Comparison of ENCODE assay signal across 18 cellular contexts in genomic region chr1:66381626-66382275, GRCh38.
DNase-seq lines count a peak whose midpoint lies in the region; ATAC-seq and TF ChIP-seq lines count a peak whose summit lies in the region.
"Had no signal": no experiment of that assay in that cellular context is flagged by ENCODE, and none has a peak within 500 bp of the region (broad histone marks: within the 10 kb centered on the region; RNA-seq: fewer than 3 reads in every experiment).

No MANE protein-coding gene starts in this region.

- H3K9me1 ChIP-seq in IMR-90 (ENCODE audit: insufficient read depth, low read length), result no peaks in the 10 kb centered on the region

- DNase-seq in D341Med (ENCODE audit: low spot score) (peak; percentile 68), IMR-90 (no peak), naive B cell (no peak), G401 (ENCODE audit: low spot score) (no peak)
- DNase-seq: activated CD4-positive, alpha-beta T cell treated with anti-CD3 and anti-CD28 coated beads for 36 hours; activated naive CD8-positive, alpha-beta T cell treated with anti-CD3 and anti-CD28 coated beads for 36 hours; dorsolateral prefrontal cortex; left cardiac atrium; naive thymus-derived CD4-positive, alpha-beta T cell; NCI-H1105; NCI-H2081; NCI-H526; small intestine; stimulated activated naive CD4-positive, alpha-beta T cell had no signal

- no peak overlapping the region for H2BK15ac ChIP-seq in IMR-90 (ENCODE audit: low read depth, low read length)

- H3K27ac Mint-ChIP-seq in naive B cell, result peak overlapping the region; percentile 45 to 99 (median 98)
- H3K27ac Mint-ChIP-seq: activated CD4-positive, alpha-beta T cell treated with anti-CD3 and anti-CD28 coated beads for 36 hours; activated naive CD8-positive, alpha-beta T cell treated with anti-CD3 and anti-CD28 coated beads for 36 hours had no signal

- H3K4me2 ChIP-seq in IMR-90 (ENCODE audit: low read depth, low read length) (no peak overlapping the region), SU-DHL-6 (ENCODE audit: low read depth, low read length, poor library complexity, severe bottlenecking) (peak overlapping the region; percentile 41)

- in situ Hi-C loops in IMR-90 (cut with MboI; ENCODE audit: low sequenced_read_pairs), result no loop called here
- in situ Hi-C loops in G401 (cut with HindIII; ENCODE audit: low sequenced_read_pairs), result no loop called here

- H3K27ac ChIP-seq in IMR-90 (ENCODE audit: insufficient read depth, low read length) (no peak overlapping the region), SU-DHL-6 (ENCODE audit: low read depth, low read length) (no peak overlapping the region)
- H3K27ac ChIP-seq: dorsolateral prefrontal cortex had no signal

- no peaks in the 10 kb centered on the region for H3F3A ChIP-seq in SU-DHL-6 (ENCODE audit: insufficient read depth)

- no peak overlapping the region for H3K4ac ChIP-seq in IMR-90 (ENCODE audit: low read depth, low read length)

- H3K4me3 Mint-ChIP-seq in naive B cell, result peak overlapping the region in 6 of 8 donors; percentile 25 to 77 (median 50)
- H3K4me3 Mint-ChIP-seq: activated CD4-positive, alpha-beta T cell treated with anti-CD3 and anti-CD28 coated beads for 36 hours; activated naive CD8-positive, alpha-beta T cell treated with anti-CD3 and anti-CD28 coated beads for 36 hours; central memory CD8-positive, alpha-beta T cell had no signal

- H3K56ac ChIP-seq in IMR-90 (ENCODE audit: extremely low read depth, insufficient read depth, low read length), result no peak overlapping the region

- H3K79me2 ChIP-seq in SU-DHL-6 (ENCODE audit: insufficient read depth, low read length), result no peaks in the 10 kb centered on the region

- TF ChIP-seq CTCF in IMR-90 (conservative IDR thresholded peaks at IDR 0.05; ENCODE audit: low read depth, low read length) (no peak), SU-DHL-6 (IDR thresholded peaks at IDR 0.05; ENCODE audit: insufficient read depth, low read length, poor library complexity, severe bottlenecking) (no peak)

- TF ChIP-seq POLR2A in IMR-90 (IDR thresholded peaks at IDR 0.05; ENCODE audit: low read depth, low read length), result no peak

- H3K9me3 ChIP-seq in IMR-90 (ENCODE audit: control insufficient read depth, insufficient read depth, low read length), result peaks cover 5% of the 10 kb centered on the region; the same call in 1 of the 2 replicates
- peaks cover 19% of the 10 kb centered on the region; the same call in 1 of the 2 replicates for H3K9me3 ChIP-seq in SU-DHL-6 (ENCODE audit: insufficient read depth, low read length)

- no peak overlapping the region for H4K5ac ChIP-seq in IMR-90 (ENCODE audit: low read depth, low read length)

- H4K91ac ChIP-seq in IMR-90 (ENCODE audit: insufficient read depth, low read depth, low read length), result no peak overlapping the region

- H3K18ac ChIP-seq in IMR-90 (ENCODE audit: low read depth, low read length), result no peak overlapping the region

- H4K20me1 ChIP-seq in IMR-90 (ENCODE audit: insufficient read depth, low read length), result no peaks in the 10 kb centered on the region
- no peaks in the 10 kb centered on the region for H4K20me1 ChIP-seq in SU-DHL-6 (ENCODE audit: low read depth, low read length)

- no peak overlapping the region for H3K9ac ChIP-seq in IMR-90 (ENCODE audit: low read depth, low read length)
- no peak overlapping the region for H3K9ac ChIP-seq in SU-DHL-6 (ENCODE audit: low read length)

- no peak overlapping the region for H2BK120ac ChIP-seq in IMR-90 (ENCODE audit: low read depth, low read length)

- H3K9me3 Mint-ChIP-seq in naive B cell, result peaks cover 0 to 13% (median 8%) of the 10 kb centered on the region in 7 donors

- dilution Hi-C loops in IMR-90 (cut with HindIII; ENCODE audit: low sequenced_read_pairs, unreplicated experiment), result no loop called here

- H3K36me3 Mint-ChIP-seq in naive B cell, result peaks cover 0 to 10% of the 10 kb centered on the region in 2 donors

- H2AK5ac ChIP-seq in IMR-90 (ENCODE audit: low read depth, low read length), result peak overlapping the region; percentile 39; the same call in 1 of the 2 replicates

- no TSS peak for BruUV-seq in IMR-90 (replicated peaks; lab: Mats Ljungman, UMichigan)

- H3K36me3 ChIP-seq in IMR-90 (ENCODE audit: control insufficient read depth, insufficient read depth, low read length), result no peaks in the 10 kb centered on the region
- no peaks in the 10 kb centered on the region; the same call in 1 of the 2 replicates for H3K36me3 ChIP-seq in SU-DHL-6 (ENCODE audit: low read length)

- no peaks in the 10 kb centered on the region for H3K79me1 ChIP-seq in IMR-90 (ENCODE audit: low read depth in 1 of 2, low read length in 2 of 2)

- H3K4me1 ChIP-seq in IMR-90 (ENCODE audit: control insufficient read depth, insufficient read depth, low read length), result 0 out of 2 replicates have a peak, but pooled peaks cover 2% of the 10 kb centered on the region

- peaks cover 36 to 70% (median 48%) of the 10 kb centered on the region in 3 donors for H3K4me1 Mint-ChIP-seq in naive B cell

- ATAC-seq in IMR-90 (ENCODE audit: low read depth), result no peak
- no peak for ATAC-seq in naive B cell (ENCODE audit: low read depth in 2 of 2)
- no peak for ATAC-seq in GM18870 (IDR thresholded peaks at IDR 0.05; ENCODE audit: unreplicated experiment)
- ATAC-seq in GM21723 (IDR thresholded peaks at IDR 0.05; ENCODE audit: unreplicated experiment), result no peak
- ATAC-seq: left cardiac atrium; naive thymus-derived CD4-positive, alpha-beta T cell had no signal

- H3K9me2 ChIP-seq in SU-DHL-6 (replicated peaks; ENCODE audit: insufficient read depth, low read length), result no peaks in the 10 kb centered on the region

- no peak overlapping the region for H2BK20ac ChIP-seq in IMR-90 (ENCODE audit: low read depth, low read length)

- no peak overlapping the region for H3K14ac ChIP-seq in IMR-90 (replicated peaks; ENCODE audit: low read depth, low read length)

- H3K27me3 Mint-ChIP-seq in naive B cell, result no peaks in the 10 kb centered on the region
- H3K27me3 Mint-ChIP-seq: activated CD4-positive, alpha-beta T cell treated with anti-CD3 and anti-CD28 coated beads for 36 hours; activated naive CD8-positive, alpha-beta T cell treated with anti-CD3 and anti-CD28 coated beads for 36 hours; central memory CD8-positive, alpha-beta T cell; naive thymus-derived CD4-positive, alpha-beta T cell had no signal

- WGBS in IMR-90 (ENCODE audit: extremely low coverage in 2 of 2, insufficient read length in 1 of 2), 2 experiments, result 40% methylated on average over 1 of the region's 9 CpGs; no CpG with 5 or more reads in 1 of the 2 experiments

- H3K27me3 ChIP-seq in IMR-90 (ENCODE audit: control insufficient read depth, insufficient read depth, low read length) (no peaks in the 10 kb centered on the region), SU-DHL-6 (ENCODE audit: low read length) (no peaks in the 10 kb centered on the region)
- H3K27me3 ChIP-seq: dorsolateral prefrontal cortex had no signal

- TF ChIP-seq RAD21 in IMR-90 (IDR thresholded peaks at IDR 0.05; ENCODE audit: low read length), result no peak

- no peak overlapping the region for H2BK5ac ChIP-seq in IMR-90 (ENCODE audit: low read depth, low read length, poor library complexity, severe bottlenecking)

- no peak overlapping the region for H3K4me3 ChIP-seq in IMR-90 (ENCODE audit: insufficient read depth, low read depth, low read length)
- no peak overlapping the region for H3K4me3 ChIP-seq in SU-DHL-6 (ENCODE audit: insufficient read depth, low read length, poor library complexity, severe bottlenecking)
- H3K4me3 ChIP-seq: dorsolateral prefrontal cortex had no signal

- H2AK9ac ChIP-seq in IMR-90 (replicated peaks; ENCODE audit: low read depth, low read length, poor library complexity), result no peak overlapping the region

- H2AFZ ChIP-seq in IMR-90 (replicated peaks; ENCODE audit: low read length, poor library complexity) (no peak overlapping the region), SU-DHL-6 (ENCODE audit: low read depth, low read length, severe bottlenecking) (no peak overlapping the region)

- POLR2A ChIA-PET in IMR-90 (lab: Charles Lee; ENCODE audit: unreplicated experiment), result no interaction called here

- intact Hi-C loops in IMR-90 (cut with micrococcal nuclease), result no loop called here

- H4K8ac ChIP-seq in IMR-90 (ENCODE audit: low read depth in 2 of 2, low read length in 2 of 2), result no peak overlapping the region

- no peak overlapping the region for H3K23ac ChIP-seq in IMR-90 (ENCODE audit: low read depth, low read length)

- CTCF ChIA-PET in IMR-90 (lab: Yijun Ruan, JAX), result interaction anchor here (1.2 kb wide), 1 partner anchor 10 kb away, joined by 3 read pairs; no protein-coding TSS in a partner anchor

TF ChIP-seq in IMR-90, 13 proteins besides CTCF, POLR2A, EP300 and RAD21 (continues in another document):
- no peak for TF ChIP-seq USF2 (IDR thresholded peaks at IDR 0.05; ENCODE audit: low read depth, low read length)
- no peak for TF ChIP-seq BHLHE40 (IDR thresholded peaks at IDR 0.05; ENCODE audit: low read depth, low read length)
- TF ChIP-seq NFE2L2 (IDR thresholded peaks at IDR 0.05; ENCODE audit: low read depth, low read length), result no peak
- no peak for TF ChIP-seq FOS (IDR thresholded peaks at IDR 0.05; ENCODE audit: low read depth, low read length)
- TF ChIP-seq RCOR1 (IDR thresholded peaks at IDR 0.05; ENCODE audit: insufficient replicate concordance, low read length), result no peak
- no peak for TF ChIP-seq MAFK (IDR thresholded peaks at IDR 0.05; ENCODE audit: low read depth, low read length)
- no peak for TF ChIP-seq MAZ (IDR thresholded peaks at IDR 0.05; ENCODE audit: borderline replicate concordance, low read depth, low read length)
- no peak for TF ChIP-seq CEBPB (IDR thresholded peaks at IDR 0.05; ENCODE audit: low read depth, low read length)
- TF ChIP-seq MXI1 (IDR thresholded peaks at IDR 0.05; ENCODE audit: borderline replicate concordance, low read depth, low read length), result no peak
- no peak for TF ChIP-seq SMC3 (IDR thresholded peaks at IDR 0.05; ENCODE audit: low read depth, low read length)
- no peak for TF ChIP-seq ELK1 (IDR thresholded peaks at IDR 0.05; ENCODE audit: borderline replicate concordance, low read depth, low read length)
